In genomic region chr1:38013027-38013588, GRCh38 we compare ENCODE assay signal across 9 cellular contexts.
DNase-seq lines count a peak whose midpoint lies in the region; ATAC-seq, FAIRE-seq and TF ChIP-seq lines count a peak whose summit lies in the region.
"Had no signal": no experiment of that assay in that cellular context is flagged by ENCODE, and none has a peak within 500 bp of the region (broad histone marks: within the 10 kb centered on the region; RNA-seq: fewer than 3 reads in every experiment).

No MANE protein-coding gene starts in this region.

- peak overlapping the region; percentile 79; the same call in 1 of the 2 replicates for H3K27ac ChIP-seq in HUES6 (ENCODE audit: low read depth, low read length)

- peaks cover 35% of the 10 kb centered on the region for H3K36me3 ChIP-seq in HUES6 (ENCODE audit: control insufficient read depth, insufficient read depth, low read length)

- peak overlapping the region; percentile 83 for H3K4me3 ChIP-seq in HUES6 (ENCODE audit: low read depth, low read length)

- no peak for ATAC-seq in HG03521 (IDR thresholded peaks at IDR 0.05; ENCODE audit: unreplicated experiment)

- H3K9ac ChIP-seq in HUES6 (ENCODE audit: low read length): peak overlapping the region; percentile 90

- H3K27me3 ChIP-seq in HUES6 (ENCODE audit: control insufficient read depth, insufficient read depth, low read length): no peaks in the 10 kb centered on the region

- FAIRE-seq in H54 (lab: Jason Lieb, UNC): no peak
- FAIRE-seq: colon had no signal

- peak; percentile 64 for DNase-seq in DMS79 (lab: John Stamatoyannopoulos, UW)
- DNase-seq in DMS79 treated with DMSO at 0.1 percent for 48 hours (lab: John Stamatoyannopoulos, UW): no peak
- peak; percentile 98 for DNase-seq in amniotic epithelial cell (ENCODE audit: low read depth)
- DNase-seq in iris pigment epithelial cell (ENCODE audit: low read depth): peak; percentile 94
- DNase-seq in stromal cell of bone marrow (ENCODE audit: low read depth): peak; percentile 52
- no peak for DNase-seq in H54 (ENCODE audit: insufficient read length, low spot score)

- TF ChIP-seq POLR2A in H54 (IDR thresholded peaks at IDR 0.05; ENCODE audit: low read depth, low read length): no peak

- peaks cover 9% of the 10 kb centered on the region for H3K4me1 ChIP-seq in HUES6 (ENCODE audit: control insufficient read depth, insufficient read depth, low read length)

- H3K9me3 ChIP-seq in HUES6 (ENCODE audit: control insufficient read depth, insufficient read depth, low read depth, low read length): no peaks in the 10 kb centered on the region

Comparison
In these comparisons a context has a peak if more than half of its experiments do, and no peak if none do; other contexts are left out.
1. DNase-seq: peak in DMS79 (single experiment), amniotic epithelial cell (single experiment), iris pigment epithelial cell (single experiment) and stromal cell of bone marrow (single experiment); none in DMS79 treated with DMSO at 0.1 percent for 48 hours (single experiment) and H54 (single experiment).